Comparison of ENCODE assay signal across 17 cellular contexts in genomic region chr9:134031071-134031470, GRCh38.
"Had no signal": no experiment of that assay in that cellular context is flagged by ENCODE, and none has a peak within 500 bp of the region (broad histone marks: within the 10 kb centered on the region; RNA-seq: fewer than 3 reads in every experiment).

No MANE protein-coding gene starts in this region.

- H3K27me3 Mint-ChIP-seq: activated CD4-positive, alpha-beta memory T cell treated with anti-CD3 and anti-CD28 coated beads, Interleukin-2, amount 10 ng/mL, durations not matched to agents 7 days and 5 days; activated CD4-positive, alpha-beta T cell treated with anti-CD3 and anti-CD28 coated beads, Interleukin-2, amount 10 ng/mL, durations not matched to agents 24 days and 14 days; activated naive CD8-positive, alpha-beta T cell treated with anti-CD3 and anti-CD28 coated beads for 36 hours; memory B cell; natural killer cell treated with Interleukin-12 subunit alpha and Interleukin-12 subunit beta and Interleukin-15 and Interleukin-18, amount 100 ng/mL, for 72 hours; stimulated activated naive CD8-positive, alpha-beta T cell treated with anti-CD3 and anti-CD28 coated beads, Interleukin-15, Interleukin-2, amounts not matched to agents 100 ng/mL and 50 ng/mL, for 24 hours had no signal

- H3K4me3 ChIP-seq: coronary artery, esophagus squamous epithelium, gastrocnemius medialis, thyroid gland, upper lobe of right lung had no signal

- H3K9me3 Mint-ChIP-seq: activated CD4-positive, alpha-beta memory T cell treated with anti-CD3 and anti-CD28 coated beads, Interleukin-2, amount 10 ng/mL, durations not matched to agents 7 days and 5 days; activated CD4-positive, alpha-beta T cell treated with anti-CD3 and anti-CD28 coated beads, Interleukin-2, amount 10 ng/mL, durations not matched to agents 24 days and 14 days; activated naive CD8-positive, alpha-beta T cell treated with anti-CD3 and anti-CD28 coated beads for 36 hours; activated T-helper 1 cell treated with anti-CD3 and anti-CD28 coated beads, Interleukin-12 subunit alpha, Interleukin-12 subunit beta, Interleukin-2, Interleukin-4 antibody, amounts not matched to agents 30 ng/mL and 10 ng/mL and 1 ng/mL, durations not matched to agents 14 hours and 24 hours and 36 hours; memory B cell; natural killer cell treated with Interleukin-12 subunit alpha and Interleukin-12 subunit beta and Interleukin-15 and Interleukin-18, amount 100 ng/mL, for 72 hours; stimulated activated naive CD8-positive, alpha-beta T cell treated with anti-CD3 and anti-CD28 coated beads, Interleukin-15, Interleukin-2, amounts not matched to agents 100 ng/mL and 50 ng/mL, for 24 hours had no signal

- H3K9me3 ChIP-seq: esophagus squamous epithelium, gastrocnemius medialis, thyroid gland, upper lobe of right lung had no signal

- H3K4me1 Mint-ChIP-seq: activated CD4-positive, alpha-beta T cell treated with anti-CD3 and anti-CD28 coated beads, Interleukin-2, amount 10 ng/mL, durations not matched to agents 24 days and 14 days had no signal

- ATAC-seq: activated CD4-positive, CD25-positive, alpha-beta regulatory T cell treated with anti-CD3 and anti-CD28 coated beads, Interleukin-2, amount 50 U/mL, for 24 hours; gastrocnemius medialis; natural killer cell treated with Interleukin-12 subunit alpha and Interleukin-12 subunit beta and Interleukin-15 and Interleukin-18, amount 100 ng/mL, for 72 hours; upper lobe of right lung had no signal

- H3K4me3 Mint-ChIP-seq: activated CD4-positive, alpha-beta memory T cell treated with anti-CD3 and anti-CD28 coated beads, Interleukin-2, amount 10 ng/mL, durations not matched to agents 7 days and 5 days; activated CD4-positive, alpha-beta T cell treated with anti-CD3 and anti-CD28 coated beads, Interleukin-2, amount 10 ng/mL, durations not matched to agents 24 days and 14 days; activated naive CD8-positive, alpha-beta T cell treated with anti-CD3 and anti-CD28 coated beads for 36 hours; activated T-helper 1 cell treated with anti-CD3 and anti-CD28 coated beads, Interleukin-12 subunit alpha, Interleukin-12 subunit beta, Interleukin-2, Interleukin-4 antibody, amounts not matched to agents 30 ng/mL and 10 ng/mL and 1 ng/mL, durations not matched to agents 14 hours and 24 hours and 36 hours; memory B cell; natural killer cell treated with Interleukin-12 subunit alpha and Interleukin-12 subunit beta and Interleukin-15 and Interleukin-18, amount 100 ng/mL, for 72 hours; stimulated activated naive CD8-positive, alpha-beta T cell treated with anti-CD3 and anti-CD28 coated beads, Interleukin-15, Interleukin-2, amounts not matched to agents 100 ng/mL and 50 ng/mL, for 24 hours had no signal

- H3K27ac Mint-ChIP-seq: activated CD4-positive, alpha-beta memory T cell treated with anti-CD3 and anti-CD28 coated beads, Interleukin-2, amount 10 ng/mL, durations not matched to agents 7 days and 5 days; activated CD4-positive, alpha-beta T cell treated with anti-CD3 and anti-CD28 coated beads, Interleukin-2, amount 10 ng/mL, durations not matched to agents 24 days and 14 days; activated naive CD8-positive, alpha-beta T cell treated with anti-CD3 and anti-CD28 coated beads for 36 hours; memory B cell; natural killer cell treated with Interleukin-12 subunit alpha and Interleukin-12 subunit beta and Interleukin-15 and Interleukin-18, amount 100 ng/mL, for 72 hours; stimulated activated naive CD8-positive, alpha-beta T cell treated with anti-CD3 and anti-CD28 coated beads, Interleukin-15, Interleukin-2, amounts not matched to agents 100 ng/mL and 50 ng/mL, for 24 hours had no signal

- H3K27me3 ChIP-seq: esophagus squamous epithelium, gastrocnemius medialis, thyroid gland, upper lobe of right lung had no signal

- DNase-seq: activated CD4-positive, alpha-beta memory T cell treated with anti-CD3 and anti-CD28 coated beads, Interleukin-2, amount 10 ng/mL, durations not matched to agents 7 days and 5 days; activated CD4-positive, alpha-beta T cell treated with anti-CD3 and anti-CD28 coated beads, Interleukin-2, amount 10 ng/mL, durations not matched to agents 24 days and 14 days; activated naive CD8-positive, alpha-beta T cell treated with anti-CD3 and anti-CD28 coated beads for 36 hours; esophagus squamous epithelium; gastrocnemius medialis; hippocampal formation; occipital lobe; stimulated activated CD4-positive, alpha-beta T cell treated with anti-CD3 and anti-CD28 coated beads, Interleukin-4, amount 100 ng/mL, for 24 hours; substantia nigra; thyroid gland; upper lobe of right lung had no signal

- H3K27ac ChIP-seq: coronary artery, esophagus squamous epithelium, gastrocnemius medialis, thyroid gland, upper lobe of right lung had no signal
